In genomic region chr20:54140486-54140885, GRCh38 we compare ENCODE assay signal across 21 cellular contexts. TPM values are rescaled to one million over a fixed set of nuclear protein-coding genes. Genes with fewer than 3 reads are reported as not detected.
"Had no signal": no experiment of that assay in that cellular context is flagged by ENCODE, and none has a peak within 500 bp of the region (broad histone marks: within the 10 kb centered on the region; RNA-seq: fewer than 3 reads in every experiment).

No MANE protein-coding gene starts in this region.

- ATAC-seq: activated CD8-positive, alpha-beta T cell treated with anti-CD3 and anti-CD28 coated beads, Interleukin-2, amount 10 ng/mL, durations not matched to agents 7 days and 5 days; activated naive CD4-positive, alpha-beta T cell treated with anti-CD3 and anti-CD28 coated beads, Interleukin-2, amount 50 U/mL, for 72 hours; body of pancreas; left colon; mucosa of descending colon; naive thymus-derived CD8-positive, alpha-beta T cell; stimulated activated naive B cell treated with anti-CD40 and anti-IgM and Interleukin-4, amounts not matched to agents 10 μg/mL and 1 μg/mL and 100 μg/mL, for 72 hours had no signal

- H3K4me1 Mint-ChIP-seq: activated B cell treated with CpG ODN at 0.5 μM for 24 hours; naive thymus-derived CD8-positive, alpha-beta T cell; stimulated activated naive B cell treated with anti-CD40 and anti-IgM and Interleukin-4, amounts not matched to agents 10 μg/mL and 1 μg/mL and 100 μg/mL, for 72 hours had no signal

- FAIRE-seq: endothelial cell of umbilical vein had no signal

- H3K4me1 ChIP-seq: body of pancreas, parathyroid adenoma had no signal

- H3K4me3 ChIP-seq: body of pancreas, lung, mucosa of descending colon, thyroid gland had no signal

- H3K27me3 ChIP-seq: body of pancreas, thyroid gland had no signal

- DNase-seq: activated B cell treated with CpG ODN at 0.5 μM for 24 hours; activated CD4-positive, alpha-beta T cell treated with anti-CD3 and anti-CD28 coated beads for 48 hours; activated CD8-positive, alpha-beta memory T cell treated with anti-CD3 and anti-CD28 coated beads, Interleukin-2, amount 50 U/mL, for 4 hours; activated CD8-positive, alpha-beta T cell treated with anti-CD3 and anti-CD28 coated beads, Interleukin-2, amount 10 ng/mL, durations not matched to agents 7 days and 5 days; activated gamma-delta T cell; activated T-cell treated with anti-CD3 and anti-CD28 coated beads, Interleukin-2, amount 50 U/mL, for 48 hours; body of pancreas; effector CD8-positive, alpha-beta T cell; head of caudate nucleus; left colon; mucosa of descending colon; naive thymus-derived CD8-positive, alpha-beta T cell; stimulated activated CD4-positive, alpha-beta T cell treated with anti-CD3 and anti-CD28 coated beads, Interleukin-15, amount 100 ng/mL, for 24 hours; stimulated activated CD4-positive, alpha-beta T cell treated with anti-CD3 and anti-CD28 coated beads, Interleukin-4, amount 100 ng/mL, for 1 hour; stimulated activated naive B cell treated with anti-CD40 and anti-IgM and Interleukin-4, amounts not matched to agents 10 μg/mL and 1 μg/mL and 100 μg/mL, for 72 hours had no signal

- H3K9ac ChIP-seq: parathyroid adenoma had no signal

- H3K27ac Mint-ChIP-seq: activated B cell treated with CpG ODN at 0.5 μM for 24 hours; activated CD8-positive, alpha-beta T cell treated with anti-CD3 and anti-CD28 coated beads, Interleukin-2, amount 10 ng/mL, durations not matched to agents 7 days and 5 days; activated naive CD4-positive, alpha-beta T cell treated with anti-CD3 and anti-CD28 coated beads, Interleukin-2, amount 50 U/mL, for 72 hours; naive thymus-derived CD8-positive, alpha-beta T cell; stimulated activated naive B cell treated with anti-CD40 and anti-IgM and Interleukin-4, amounts not matched to agents 10 μg/mL and 1 μg/mL and 100 μg/mL, for 72 hours; T-helper 2 cell treated with Interferon-gamma antibody and Interleukin-4, amounts not matched to agents 5 μg/mL and 100 μg/mL, for 36 hours had no signal

- H3K4me3 Mint-ChIP-seq: activated B cell treated with CpG ODN at 0.5 μM for 24 hours; activated CD8-positive, alpha-beta T cell treated with anti-CD3 and anti-CD28 coated beads, Interleukin-2, amount 10 ng/mL, durations not matched to agents 7 days and 5 days; naive thymus-derived CD8-positive, alpha-beta T cell; stimulated activated naive B cell treated with anti-CD40 and anti-IgM and Interleukin-4, amounts not matched to agents 10 μg/mL and 1 μg/mL and 100 μg/mL, for 72 hours; T-helper 2 cell treated with Interferon-gamma antibody and Interleukin-4, amounts not matched to agents 5 μg/mL and 100 μg/mL, for 36 hours had no signal

- H3K27ac ChIP-seq: body of pancreas, parathyroid adenoma had no signal

- H3K79me2 ChIP-seq: parathyroid adenoma had no signal

- H3K9me3 ChIP-seq: body of pancreas, mucosa of descending colon, thyroid gland had no signal

- H3K36me3 ChIP-seq: thyroid gland had no signal

- H3K36me3 Mint-ChIP-seq: activated naive CD4-positive, alpha-beta T cell treated with anti-CD3 and anti-CD28 coated beads, Interleukin-2, amount 50 U/mL, for 72 hours; naive thymus-derived CD8-positive, alpha-beta T cell; stimulated activated naive B cell treated with anti-CD40 and anti-IgM and Interleukin-4, amounts not matched to agents 10 μg/mL and 1 μg/mL and 100 μg/mL, for 72 hours had no signal

- H3K9me3 Mint-ChIP-seq: activated B cell treated with CpG ODN at 0.5 μM for 24 hours; activated naive CD4-positive, alpha-beta T cell treated with anti-CD3 and anti-CD28 coated beads, Interleukin-2, amount 50 U/mL, for 72 hours; stimulated activated naive B cell treated with anti-CD40 and anti-IgM and Interleukin-4, amounts not matched to agents 10 μg/mL and 1 μg/mL and 100 μg/mL, for 72 hours; T-helper 2 cell treated with Interferon-gamma antibody and Interleukin-4, amounts not matched to agents 5 μg/mL and 100 μg/mL, for 36 hours had no signal

- H2AFZ ChIP-seq: parathyroid adenoma had no signal

RNA-seq across cellular contexts. Expression of gene CYP24A1, which starts 33.3 kb away (rescaled TPM):
- total RNA-seq: activated B cell treated with CpG ODN at 0.5 μM for 24 hours; activated CD8-positive, alpha-beta T cell treated with anti-CD3 and anti-CD28 coated beads, Interleukin-2, amount 10 ng/mL, durations not matched to agents 7 days and 5 days; activated naive CD4-positive, alpha-beta T cell treated with anti-CD3 and anti-CD28 coated beads, Interleukin-2, amount 50 U/mL, for 72 hours; body of pancreas; endothelial cell of umbilical vein; left colon; mucosa of descending colon had no signal
